In the genomic region with DNA sequence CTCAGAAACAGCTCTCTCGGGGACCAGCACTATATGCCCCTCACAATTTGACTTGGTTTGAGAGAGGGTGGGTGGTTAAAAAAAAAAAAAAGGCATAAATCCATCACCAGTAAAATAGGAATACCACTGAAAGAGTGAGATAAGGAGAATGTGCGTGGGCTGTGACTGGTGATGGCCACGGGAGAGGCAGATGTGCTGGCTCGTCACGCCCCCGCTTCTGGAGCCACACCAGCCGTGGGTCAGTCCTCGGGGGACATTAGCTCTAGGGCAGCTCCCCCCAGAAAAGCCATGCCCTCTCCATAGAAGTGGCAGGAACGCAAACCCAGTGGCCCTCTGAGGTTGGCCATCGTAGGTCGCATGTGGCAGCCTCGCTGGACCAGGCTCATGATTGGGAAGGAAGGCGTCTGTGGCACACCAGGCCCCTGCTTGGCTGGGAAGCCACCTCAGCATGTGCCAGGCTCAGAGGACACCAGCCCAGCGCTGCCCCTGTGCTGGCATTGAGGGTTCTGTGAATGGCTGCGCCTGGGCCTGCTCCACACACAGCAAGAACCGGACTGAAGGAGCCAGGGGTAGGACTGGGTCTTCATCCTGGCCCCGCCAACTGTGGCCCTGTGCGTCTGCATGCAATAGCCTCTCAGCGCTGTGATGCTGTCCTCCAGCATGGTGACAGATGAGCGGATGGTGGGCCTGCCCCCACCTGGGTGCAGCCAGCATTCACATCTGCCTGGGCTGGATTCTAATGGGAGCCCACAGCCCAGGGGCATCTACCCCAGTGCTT, we compare ENCODE assay signal across 1 cellular context.
TF ChIP-seq lines count a peak whose summit lies in the region.

No MANE protein-coding gene starts in this region.

TF ChIP-seq in K562, 482 proteins besides CTCF, POLR2A, EP300 and RAD21 (continued from another document and continues in another):
- TF ChIP-seq, protein P1, sequence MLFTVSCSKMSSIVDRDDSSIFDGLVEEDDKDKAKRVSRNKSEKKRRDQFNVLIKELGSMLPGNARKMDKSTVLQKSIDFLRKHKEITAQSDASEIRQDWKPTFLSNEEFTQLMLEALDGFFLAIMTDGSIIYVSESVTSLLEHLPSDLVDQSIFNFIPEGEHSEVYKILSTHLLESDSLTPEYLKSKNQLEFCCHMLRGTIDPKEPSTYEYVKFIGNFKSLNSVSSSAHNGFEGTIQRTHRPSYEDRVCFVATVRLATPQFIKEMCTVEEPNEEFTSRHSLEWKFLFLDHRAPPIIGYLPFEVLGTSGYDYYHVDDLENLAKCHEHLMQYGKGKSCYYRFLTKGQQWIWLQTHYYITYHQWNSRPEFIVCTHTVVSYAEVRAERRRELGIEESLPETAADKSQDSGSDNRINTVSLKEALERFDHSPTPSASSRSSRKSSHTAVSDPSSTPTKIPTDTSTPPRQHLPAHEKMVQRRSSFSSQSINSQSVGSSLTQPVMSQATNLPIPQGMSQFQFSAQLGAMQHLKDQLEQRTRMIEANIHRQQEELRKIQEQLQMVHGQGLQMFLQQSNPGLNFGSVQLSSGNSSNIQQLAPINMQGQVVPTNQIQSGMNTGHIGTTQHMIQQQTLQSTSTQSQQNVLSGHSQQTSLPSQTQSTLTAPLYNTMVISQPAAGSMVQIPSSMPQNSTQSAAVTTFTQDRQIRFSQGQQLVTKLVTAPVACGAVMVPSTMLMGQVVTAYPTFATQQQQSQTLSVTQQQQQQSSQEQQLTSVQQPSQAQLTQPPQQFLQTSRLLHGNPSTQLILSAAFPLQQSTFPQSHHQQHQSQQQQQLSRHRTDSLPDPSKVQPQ (CRISPR knock-in tag; IDR thresholded peaks at IDR 0.05; ENCODE audit: borderline replicate concordance) = no peak
- TF ChIP-seq EGR1 (conservative IDR thresholded peaks at IDR 0.05) = peak; percentile 96
- TF ChIP-seq SREBF2 (CRISPR knock-in tag; IDR thresholded peaks at IDR 0.05) = no peak
- no peak for TF ChIP-seq PCBP1 (IDR thresholded peaks at IDR 0.05; ENCODE audit: low read depth, low read length, poor library complexity, severe bottlenecking)
- TF ChIP-seq, protein P2, sequence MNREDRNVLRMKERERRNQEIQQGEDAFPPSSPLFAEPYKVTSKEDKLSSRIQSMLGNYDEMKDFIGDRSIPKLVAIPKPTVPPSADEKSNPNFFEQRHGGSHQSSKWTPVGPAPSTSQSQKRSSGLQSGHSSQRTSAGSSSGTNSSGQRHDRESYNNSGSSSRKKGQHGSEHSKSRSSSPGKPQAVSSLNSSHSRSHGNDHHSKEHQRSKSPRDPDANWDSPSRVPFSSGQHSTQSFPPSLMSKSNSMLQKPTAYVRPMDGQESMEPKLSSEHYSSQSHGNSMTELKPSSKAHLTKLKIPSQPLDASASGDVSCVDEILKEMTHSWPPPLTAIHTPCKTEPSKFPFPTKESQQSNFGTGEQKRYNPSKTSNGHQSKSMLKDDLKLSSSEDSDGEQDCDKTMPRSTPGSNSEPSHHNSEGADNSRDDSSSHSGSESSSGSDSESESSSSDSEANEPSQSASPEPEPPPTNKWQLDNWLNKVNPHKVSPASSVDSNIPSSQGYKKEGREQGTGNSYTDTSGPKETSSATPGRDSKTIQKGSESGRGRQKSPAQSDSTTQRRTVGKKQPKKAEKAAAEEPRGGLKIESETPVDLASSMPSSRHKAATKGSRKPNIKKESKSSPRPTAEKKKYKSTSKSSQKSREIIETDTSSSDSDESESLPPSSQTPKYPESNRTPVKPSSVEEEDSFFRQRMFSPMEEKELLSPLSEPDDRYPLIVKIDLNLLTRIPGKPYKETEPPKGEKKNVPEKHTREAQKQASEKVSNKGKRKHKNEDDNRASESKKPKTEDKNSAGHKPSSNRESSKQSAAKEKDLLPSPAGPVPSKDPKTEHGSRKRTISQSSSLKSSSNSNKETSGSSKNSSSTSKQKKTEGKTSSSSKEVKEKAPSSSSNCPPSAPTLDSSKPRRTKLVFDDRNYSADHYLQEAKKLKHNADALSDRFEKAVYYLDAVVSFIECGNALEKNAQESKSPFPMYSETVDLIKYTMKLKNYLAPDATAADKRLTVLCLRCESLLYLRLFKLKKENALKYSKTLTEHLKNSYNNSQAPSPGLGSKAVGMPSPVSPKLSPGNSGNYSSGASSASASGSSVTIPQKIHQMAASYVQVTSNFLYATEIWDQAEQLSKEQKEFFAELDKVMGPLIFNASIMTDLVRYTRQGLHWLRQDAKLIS (CRISPR knock-in tag; IDR thresholded peaks at IDR 0.05) = no peak
- TF ChIP-seq CXXC5 (CRISPR knock-in tag; IDR thresholded peaks at IDR 0.05) = no peak
- no peak for TF ChIP-seq SNIP1 (IDR thresholded peaks at IDR 0.05; ENCODE audit: low read depth)
- TF ChIP-seq PML (IDR thresholded peaks at IDR 0.05; ENCODE audit: low read length) = no peak
- TF ChIP-seq ATF7 (IDR thresholded peaks at IDR 0.05) = no peak
- TF ChIP-seq TAF1 (IDR thresholded peaks at IDR 0.05; ENCODE audit: control insufficient read depth, extremely low read depth, insufficient read depth, low read length, severe bottlenecking) = no peak
- TF ChIP-seq MECOM (CRISPR knock-in tag; IDR thresholded peaks at IDR 0.05) = no peak
- TF ChIP-seq RBM15 (IDR thresholded peaks at IDR 0.05; ENCODE audit: insufficient read depth, low read length) = no peak
- TF ChIP-seq ZNF589 (CRISPR knock-in tag; IDR thresholded peaks at IDR 0.05; ENCODE audit: low read depth) = no peak
- no peak for TF ChIP-seq ZSCAN32 (CRISPR knock-in tag; IDR thresholded peaks at IDR 0.05)
- TF ChIP-seq FOXK1 (CRISPR knock-in tag; IDR thresholded peaks at IDR 0.05; ENCODE audit: borderline replicate concordance) = no peak
- no peak for TF ChIP-seq U2AF1 (optimal IDR thresholded peaks at IDR 0.05; ENCODE audit: low read depth, low read length)
- no peak for TF ChIP-seq PHB2 (IDR thresholded peaks at IDR 0.05; ENCODE audit: low read depth)
- TF ChIP-seq ZNF699 (CRISPR knock-in tag; IDR thresholded peaks at IDR 0.05; ENCODE audit: insufficient replicate concordance) = no peak
- no peak for TF ChIP-seq FOXP4 (CRISPR knock-in tag; IDR thresholded peaks at IDR 0.05; ENCODE audit: borderline replicate concordance)
- TF ChIP-seq, protein P3, sequence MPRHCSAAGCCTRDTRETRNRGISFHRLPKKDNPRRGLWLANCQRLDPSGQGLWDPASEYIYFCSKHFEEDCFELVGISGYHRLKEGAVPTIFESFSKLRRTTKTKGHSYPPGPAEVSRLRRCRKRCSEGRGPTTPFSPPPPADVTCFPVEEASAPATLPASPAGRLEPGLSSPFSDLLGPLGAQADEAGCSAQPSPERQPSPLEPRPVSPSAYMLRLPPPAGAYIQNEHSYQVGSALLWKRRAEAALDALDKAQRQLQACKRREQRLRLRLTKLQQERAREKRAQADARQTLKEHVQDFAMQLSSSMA (CRISPR knock-in tag; IDR thresholded peaks at IDR 0.05) = no peak
- no peak for TF ChIP-seq ZKSCAN3 (CRISPR knock-in tag; IDR thresholded peaks at IDR 0.05)
- TF ChIP-seq FOXJ3 (CRISPR knock-in tag; IDR thresholded peaks at IDR 0.05) = no peak
- no peak for TF ChIP-seq CHD1 (IDR thresholded peaks at IDR 0.05; ENCODE audit: low read length)
- no peak for TF ChIP-seq SRSF7 (optimal IDR thresholded peaks at IDR 0.05; ENCODE audit: low read depth, low read length)
- TF ChIP-seq CBX2 (IDR thresholded peaks at IDR 0.05; ENCODE audit: insufficient read depth, low read length, poor library complexity, severe bottlenecking) = no peak
- TF ChIP-seq SP1 (CRISPR knock-in tag; IDR thresholded peaks at IDR 0.05) = no peak
- TF ChIP-seq, protein P4, sequence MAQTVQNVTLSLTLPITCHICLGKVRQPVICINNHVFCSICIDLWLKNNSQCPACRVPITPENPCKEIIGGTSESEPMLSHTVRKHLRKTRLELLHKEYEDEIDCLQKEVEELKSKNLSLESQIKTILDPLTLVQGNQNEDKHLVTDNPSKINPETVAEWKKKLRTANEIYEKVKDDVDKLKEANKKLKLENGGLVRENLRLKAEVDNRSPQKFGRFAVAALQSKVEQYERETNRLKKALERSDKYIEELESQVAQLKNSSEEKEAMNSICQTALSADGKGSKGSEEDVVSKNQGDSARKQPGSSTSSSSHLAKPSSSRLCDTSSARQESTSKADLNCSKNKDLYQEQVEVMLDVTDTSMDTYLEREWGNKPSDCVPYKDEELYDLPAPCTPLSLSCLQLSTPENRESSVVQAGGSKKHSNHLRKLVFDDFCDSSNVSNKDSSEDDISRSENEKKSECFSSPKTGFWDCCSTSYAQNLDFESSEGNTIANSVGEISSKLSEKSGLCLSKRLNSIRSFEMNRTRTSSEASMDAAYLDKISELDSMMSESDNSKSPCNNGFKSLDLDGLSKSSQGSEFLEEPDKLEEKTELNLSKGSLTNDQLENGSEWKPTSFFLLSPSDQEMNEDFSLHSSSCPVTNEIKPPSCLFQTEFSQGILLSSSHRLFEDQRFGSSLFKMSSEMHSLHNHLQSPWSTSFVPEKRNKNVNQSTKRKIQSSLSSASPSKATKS (CRISPR knock-in tag; IDR thresholded peaks at IDR 0.05) = no peak
- TF ChIP-seq CTCFL (IDR thresholded peaks at IDR 0.05; ENCODE audit: borderline replicate concordance, insufficient read depth, low read depth, low read length, poor library complexity, severe bottlenecking) = no peak
- TF ChIP-seq, protein P5, sequence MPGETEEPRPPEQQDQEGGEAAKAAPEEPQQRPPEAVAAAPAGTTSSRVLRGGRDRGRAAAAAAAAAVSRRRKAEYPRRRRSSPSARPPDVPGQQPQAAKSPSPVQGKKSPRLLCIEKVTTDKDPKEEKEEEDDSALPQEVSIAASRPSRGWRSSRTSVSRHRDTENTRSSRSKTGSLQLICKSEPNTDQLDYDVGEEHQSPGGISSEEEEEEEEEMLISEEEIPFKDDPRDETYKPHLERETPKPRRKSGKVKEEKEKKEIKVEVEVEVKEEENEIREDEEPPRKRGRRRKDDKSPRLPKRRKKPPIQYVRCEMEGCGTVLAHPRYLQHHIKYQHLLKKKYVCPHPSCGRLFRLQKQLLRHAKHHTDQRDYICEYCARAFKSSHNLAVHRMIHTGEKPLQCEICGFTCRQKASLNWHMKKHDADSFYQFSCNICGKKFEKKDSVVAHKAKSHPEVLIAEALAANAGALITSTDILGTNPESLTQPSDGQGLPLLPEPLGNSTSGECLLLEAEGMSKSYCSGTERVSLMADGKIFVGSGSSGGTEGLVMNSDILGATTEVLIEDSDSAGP (CRISPR knock-in tag; IDR thresholded peaks at IDR 0.05) = no peak
- 0 out of 2 replicates have a peak, but pooled peaks have one; percentile 15 for TF ChIP-seq DPF2 (IDR thresholded peaks at IDR 0.05)
- TF ChIP-seq TEAD4 (IDR thresholded peaks at IDR 0.05; ENCODE audit: low read length) = peak; percentile 71
- TF ChIP-seq TEAD4 (CRISPR knock-in tag; IDR thresholded peaks at IDR 0.05; ENCODE audit: borderline replicate concordance) = no peak
- peak; percentile 53 for TF ChIP-seq TAL1 (IDR thresholded peaks at IDR 0.05)
- no peak for TF ChIP-seq CAMTA2 (CRISPR knock-in tag; conservative IDR thresholded peaks at IDR 0.05)
- TF ChIP-seq SREBF1 (IDR thresholded peaks at IDR 0.05; ENCODE audit: borderline replicate concordance, low read depth, low read length) = no peak
- no peak for TF ChIP-seq HNRNPH1 (optimal IDR thresholded peaks at IDR 0.05; ENCODE audit: low read depth, low read length)
- no peak for TF ChIP-seq CHAMP1 (IDR thresholded peaks at IDR 0.05)
- TF ChIP-seq BDP1 (IDR thresholded peaks at IDR 0.05; ENCODE audit: insufficient read depth, insufficient read length) = no peak
- no peak for TF ChIP-seq HDAC2 (IDR thresholded peaks at IDR 0.05)
- TF ChIP-seq SRSF3 (IDR thresholded peaks at IDR 0.05; ENCODE audit: insufficient read depth, low read length) = no peak
- no peak for TF ChIP-seq TEAD1 (CRISPR knock-in tag; IDR thresholded peaks at IDR 0.05)
